In the genomic region with DNA sequence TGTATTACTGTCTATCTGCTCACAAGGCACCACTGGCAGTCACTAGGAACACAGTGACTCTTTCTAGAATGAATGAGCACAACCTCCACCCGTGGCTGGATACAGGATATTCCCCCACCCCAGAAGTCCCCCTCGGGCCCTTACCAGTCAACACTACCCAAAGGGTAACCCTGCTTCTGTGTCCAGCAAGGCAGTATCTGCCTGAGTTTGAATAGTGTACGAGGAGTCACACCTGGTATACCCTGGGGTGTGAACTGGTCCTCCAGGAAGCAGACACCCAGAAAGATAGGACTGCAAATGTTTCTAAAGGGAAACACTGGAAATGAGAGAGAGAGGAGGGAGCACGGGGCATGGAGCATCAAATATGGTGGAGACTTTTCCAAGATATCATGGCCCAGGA, we compare ENCODE assay signal across 12 cellular contexts. TPM values are rescaled to one million over a fixed set of nuclear protein-coding genes. Genes with fewer than 3 reads are reported as not detected.
"Had no signal": no experiment of that assay in that cellular context is flagged by ENCODE, and none has a peak within 500 bp of the region (broad histone marks: within the 10 kb centered on the region; RNA-seq: fewer than 3 reads in every experiment).

No MANE protein-coding gene starts in this region.

RNA-seq across cellular contexts. Expression of gene SFTPA2, which starts 56.4 kb away (rescaled TPM):
- total RNA-seq: activated B cell treated with CpG ODN at 0.5 μM for 24 hours; activated CD4-positive, alpha-beta memory T cell treated with anti-CD3 and anti-CD28 coated beads for 36 hours; activated CD4-positive, alpha-beta memory T cell treated with anti-CD3 and anti-CD28 coated beads, Interleukin-2, amount 10 ng/mL, durations not matched to agents 7 days and 5 days; activated CD4-positive, alpha-beta T cell treated with anti-CD3 and anti-CD28 coated beads for 36 hours; activated CD4-positive, alpha-beta T cell treated with anti-CD3 and anti-CD28 coated beads, Interleukin-2, amount 10 ng/mL, durations not matched to agents 7 days and 5 days; activated CD8-positive, alpha-beta memory T cell treated with anti-CD3 and anti-CD28 coated beads for 36 hours; activated CD8-positive, alpha-beta memory T cell treated with anti-CD3 and anti-CD28 coated beads, Interleukin-2, amount 10 ng/mL, durations not matched to agents 7 days and 5 days; activated CD8-positive, alpha-beta T cell treated with anti-CD3 and anti-CD28 coated beads for 36 hours; activated CD8-positive, alpha-beta T cell treated with anti-CD3 and anti-CD28 coated beads, Interleukin-2, amount 10 ng/mL, durations not matched to agents 7 days and 5 days; T-helper 1 cell treated with Interleukin-12 subunit alpha and Interleukin-12 subunit beta and Interleukin-4 antibody, amounts not matched to agents 30 ng/mL and 1 ng/mL, for 36 hours; T-helper 17 cell; T-helper 2 cell treated with Interferon-gamma antibody and Interleukin-4, amounts not matched to agents 100 ng/mL and 5 ng/mL, for 36 hours had no signal
